In genomic region chr19:7461841-7462629, GRCh38 we compare ENCODE assay signal across 1 cellular context.
TF ChIP-seq lines count a peak whose summit lies in the region.

No MANE protein-coding gene starts in this region.

TF ChIP-seq in SK-N-SH, 30 proteins besides CTCF, POLR2A, EP300 and RAD21 (continued from another document):
- no peak for TF ChIP-seq REST (IDR thresholded peaks at IDR 0.05; ENCODE audit: low read depth, low read length)
- no peak for TF ChIP-seq GATA2 (CRISPR knock-in tag; IDR thresholded peaks at IDR 0.05)
- TF ChIP-seq RXRA (IDR thresholded peaks at IDR 0.05; ENCODE audit: borderline replicate concordance, low read depth), result no peak
- TF ChIP-seq SIN3A (IDR thresholded peaks at IDR 0.05; ENCODE audit: borderline replicate concordance, low read depth, low read length), result no peak
- no peak for TF ChIP-seq SMC3 (IDR thresholded peaks at IDR 0.05; ENCODE audit: low read depth, low read length)
- no peak for TF ChIP-seq TAF1 (IDR thresholded peaks at IDR 0.05; ENCODE audit: borderline replicate concordance, low read depth, low read length)
- no peak for TF ChIP-seq GABPA (IDR thresholded peaks at IDR 0.05; ENCODE audit: low read depth)
TF ChIP-seq in SK-N-SH: peak in this region for 0.
